In genomic region chr1:173590557-173590956, GRCh38 we compare ENCODE assay signal across 20 cellular contexts. TPM values are rescaled to one million over a fixed set of nuclear protein-coding genes. Genes with fewer than 3 reads are reported as not detected.
DNase-seq lines count a peak whose midpoint lies in the region; ATAC-seq, FAIRE-seq and TF ChIP-seq lines count a peak whose summit lies in the region.
"Had no signal": no experiment of that assay in that cellular context is flagged by ENCODE, and none has a peak within 500 bp of the region (broad histone marks: within the 10 kb centered on the region; RNA-seq: fewer than 3 reads in every experiment).

No MANE protein-coding gene starts in this region.

- H3K4me1 ChIP-seq in adrenal gland (replicated peaks in 1 of 2) = no peaks in the 10 kb centered on the region
- H3K4me1 ChIP-seq: esophagus muscularis mucosa, neural progenitor cell, suprapubic skin had no signal

- H3K4me3 ChIP-seq in LNCaP clone FGC (ENCODE audit: low read depth, low read length) (no peak overlapping the region), adrenal gland (no peak overlapping the region)
- H3K4me3 ChIP-seq: esophagus muscularis mucosa, neural progenitor cell, SK-N-MC, suprapubic skin had no signal

- DNase-seq in EH (ENCODE audit: low read depth) (peak; percentile 39), LNCaP clone FGC (ENCODE audit: low read depth) (peak; percentile 14), erythroblast (lab: John Stamatoyannopoulos, UW) (peak; percentile 17 to 32), urothelium cell line (ENCODE audit: low spot score) (no peak), adrenal gland (no peak)
- DNase-seq: activated CD4-positive, CD25-positive, alpha-beta regulatory T cell treated with anti-CD3 and anti-CD28 coated beads, Interleukin-2, amount 50 U/mL, for 72 hours; CD4-positive, alpha-beta T cell; DMS153; stimulated activated CD8-positive, alpha-beta memory T cell treated with anti-CD3 and anti-CD28 coated beads, Interleukin-4, amount 100 ng/mL, for 48 hours; T-helper 9 cell had no signal

- no peak for FAIRE-seq in urothelium cell line (lab: Jason Lieb, UNC)

- no peak overlapping the region for H3K27ac ChIP-seq in adrenal gland
- H3K27ac ChIP-seq: esophagus muscularis mucosa, neural progenitor cell, SK-N-MC, suprapubic skin had no signal

- TF ChIP-seq POLR2A in erythroblast (IDR thresholded peaks at IDR 0.05; ENCODE audit: low read length) (no peak), adrenal gland (IDR thresholded peaks at IDR 0.05) (no peak)

- ATAC-seq in SK-N-SH treated with all-trans-retinoic acid at 6 μM for 48 hours = peak; percentile 99
- ATAC-seq in GM19328 (IDR thresholded peaks at IDR 0.05; ENCODE audit: unreplicated experiment) = no peak
- no peak for ATAC-seq in GM19463 (IDR thresholded peaks at IDR 0.05; ENCODE audit: unreplicated experiment)
- ATAC-seq: left lobe of liver had no signal

- no peak for TF ChIP-seq CTCF in LNCaP clone FGC (IDR thresholded peaks at IDR 0.05; ENCODE audit: control insufficient read depth, extremely low read depth, insufficient read depth)
- TF ChIP-seq CTCF in adrenal gland (IDR thresholded peaks at IDR 0.05) = no peak

- no peaks in the 10 kb centered on the region for H3K9me3 ChIP-seq in adrenal gland (replicated peaks in 1 of 3)
- H3K9me3 ChIP-seq: suprapubic skin had no signal

- no peaks in the 10 kb centered on the region for H3K27me3 ChIP-seq in adrenal gland
- H3K27me3 ChIP-seq: esophagus muscularis mucosa, neural progenitor cell, suprapubic skin had no signal

- intact Hi-C loops in adrenal gland (cut with DNase I) = no loop called here

- 36 to 51% (median 40%) methylated on average over 1 of the region's 1 CpG for WGBS in adrenal gland, 4 donors

- no peaks in the 10 kb centered on the region for H3K36me3 ChIP-seq in adrenal gland (replicated peaks in 1 of 2)
- H3K36me3 ChIP-seq: esophagus muscularis mucosa, neural progenitor cell, suprapubic skin had no signal

TF ChIP-seq in SK-N-SH treated with all-trans-retinoic acid at 6 μM for 48 hours, 23 proteins besides CTCF, POLR2A, EP300 and RAD21:
- TF ChIP-seq ZNF70 (CRISPR knock-in tag; IDR thresholded peaks at IDR 0.05) (no peak), CSRNP3 (CRISPR knock-in tag; IDR thresholded peaks at IDR 0.05) (no peak), POU6F1 (CRISPR knock-in tag; IDR thresholded peaks at IDR 0.05; ENCODE audit: borderline replicate concordance, low read depth) (no peak), ZFP3 (CRISPR knock-in tag; IDR thresholded peaks at IDR 0.05) (no peak), TSHZ2 (CRISPR knock-in tag; IDR thresholded peaks at IDR 0.05) (no peak), TOX (CRISPR knock-in tag; IDR thresholded peaks at IDR 0.05; ENCODE audit: borderline replicate concordance) (no peak), ISL1 (CRISPR knock-in tag; IDR thresholded peaks at IDR 0.05) (no peak), SNAI2 (CRISPR knock-in tag; IDR thresholded peaks at IDR 0.05) (no peak), PPARA (CRISPR knock-in tag; IDR thresholded peaks at IDR 0.05; ENCODE audit: borderline replicate concordance) (no peak), BACH2 (CRISPR knock-in tag; IDR thresholded peaks at IDR 0.05; ENCODE audit: borderline replicate concordance) (no peak), ZNF8 (CRISPR knock-in tag; IDR thresholded peaks at IDR 0.05) (no peak), ZFP30 (CRISPR knock-in tag; IDR thresholded peaks at IDR 0.05) (no peak), ZNF565 (CRISPR knock-in tag; conservative IDR thresholded peaks at IDR 0.05; ENCODE audit: low read depth) (no peak), CSDC2 (CRISPR knock-in tag; IDR thresholded peaks at IDR 0.05) (no peak), CREB5 (CRISPR knock-in tag; IDR thresholded peaks at IDR 0.05; ENCODE audit: low read depth) (no peak), GLIS3 (CRISPR knock-in tag; IDR thresholded peaks at IDR 0.05) (no peak), OSR1 (CRISPR knock-in tag; IDR thresholded peaks at IDR 0.05) (no peak), PATZ1 (CRISPR knock-in tag; IDR thresholded peaks at IDR 0.05; ENCODE audit: borderline replicate concordance) (no peak), RARB (CRISPR knock-in tag; IDR thresholded peaks at IDR 0.05) (no peak), ARNTL (CRISPR knock-in tag; IDR thresholded peaks at IDR 0.05; ENCODE audit: borderline replicate concordance, low read depth) (no peak)
TF ChIP-seq in SK-N-SH treated with all-trans-retinoic acid at 6 μM for 48 hours: peak in this region for 0.

RNA-seq across cellular contexts. Expression of gene SLC9C2, which starts 12.3 kb away (rescaled TPM):
- 1 to 10 TPM in 1 of 8 donors, under 1 TPM in 3, not detected in 4; 0.12 to 1.2 (median 0.24) TPM for total RNA-seq in adrenal gland
- under 1 TPM; 0.32 to 0.38 (median 0.34) TPM for polyA plus RNA-seq in adrenal gland
- total RNA-seq: activated T-helper 1 cell treated with anti-CD3 and anti-CD28 coated beads, Interleukin-12 subunit alpha, Interleukin-12 subunit beta, Interleukin-2, Interleukin-4 antibody, amounts not matched to agents 30 ng/mL and 10 ng/mL and 1 ng/mL, durations not matched to agents 14 hours and 24 hours and 36 hours; CD4-positive, alpha-beta T cell; esophagus muscularis mucosa; glomerular endothelial cell; left lobe of liver; suprapubic skin had no signal

RNA-seq across cellular contexts. Expression of gene TEX50, which starts 44.6 kb away (rescaled TPM):
- total RNA-seq in adrenal gland = not detected
- polyA plus RNA-seq in adrenal gland = not detected
- total RNA-seq: activated T-helper 1 cell treated with anti-CD3 and anti-CD28 coated beads, Interleukin-12 subunit alpha, Interleukin-12 subunit beta, Interleukin-2, Interleukin-4 antibody, amounts not matched to agents 30 ng/mL and 10 ng/mL and 1 ng/mL, durations not matched to agents 14 hours and 24 hours and 36 hours; CD4-positive, alpha-beta T cell; esophagus muscularis mucosa; glomerular endothelial cell; left lobe of liver; suprapubic skin had no signal

Comparison
In these comparisons a context has a peak if more than half of its experiments do, and no peak if none do; other contexts are left out.
1. DNase-seq: peak in EH (single experiment), LNCaP clone FGC (single experiment) and erythroblast (2 of 2); none in urothelium cell line (single experiment) and adrenal gland (0 of 7).